1 cellular context compared by ENCODE assay signal in genomic region chr2:236180501-236180816, GRCh38.
TF ChIP-seq lines count a peak whose summit lies in the region.

No MANE protein-coding gene starts in this region.

TF ChIP-seq in SK-N-SH treated with all-trans-retinoic acid at 6 μM for 48 hours, 23 proteins besides CTCF, POLR2A, EP300 and RAD21 (continued from another document):
- TF ChIP-seq TSHZ2 (CRISPR knock-in tag; IDR thresholded peaks at IDR 0.05): 0 out of 2 replicates have a peak, but pooled peaks have one; percentile 4
- peak; percentile 58; the same call in 1 of the 2 replicates for TF ChIP-seq ISL1 (CRISPR knock-in tag; IDR thresholded peaks at IDR 0.05)
